Comparison of ENCODE assay signal across 1 cellular context in genomic region chr10:70562036-70562710, GRCh38.
TF ChIP-seq lines count a peak whose summit lies in the region.

No MANE protein-coding gene starts in this region.

TF ChIP-seq in SK-N-SH, 30 proteins besides CTCF, POLR2A, EP300 and RAD21:
- TF ChIP-seq MXI1 (IDR thresholded peaks at IDR 0.05; ENCODE audit: low read depth, low read length) (no peak), FOXM1 (IDR thresholded peaks at IDR 0.05; ENCODE audit: low read depth) (no peak), RFX5 (IDR thresholded peaks at IDR 0.05; ENCODE audit: low read length) (no peak), GABPA (IDR thresholded peaks at IDR 0.05; ENCODE audit: low read depth) (no peak), FOXJ3 (CRISPR knock-in tag; IDR thresholded peaks at IDR 0.05) (peak; percentile 74), JUND (IDR thresholded peaks at IDR 0.05) (no peak), NRF1 (IDR thresholded peaks at IDR 0.05; ENCODE audit: low read depth, low read length) (no peak), SMC3 (IDR thresholded peaks at IDR 0.05; ENCODE audit: low read depth, low read length) (no peak), MAX (IDR thresholded peaks at IDR 0.05; ENCODE audit: low read depth) (no peak), RCOR1 (IDR thresholded peaks at IDR 0.05; ENCODE audit: low read length) (peak; percentile 70), SIN3A (IDR thresholded peaks at IDR 0.05; ENCODE audit: borderline replicate concordance, low read depth, low read length) (no peak), CHD2 (IDR thresholded peaks at IDR 0.05; ENCODE audit: low read length, partially characterized antibody) (peak; percentile 78), GATA2 (CRISPR knock-in tag; IDR thresholded peaks at IDR 0.05) (no peak)
TF ChIP-seq in SK-N-SH: peak in this region for 3.
